Comparison of ENCODE assay signal across 28 cellular contexts in genomic region chr18:7548226-7548625, GRCh38.
"Had no signal": no experiment of that assay in that cellular context is flagged by ENCODE, and none has a peak within 500 bp of the region (broad histone marks: within the 10 kb centered on the region; RNA-seq: fewer than 3 reads in every experiment).

No MANE protein-coding gene starts in this region.

- H3K4me2 ChIP-seq: hepatocyte had no signal

- H3K36me3 ChIP-seq: adrenal gland, heart right ventricle had no signal

- H3K4me1 ChIP-seq: adrenal gland, body of pancreas had no signal

- H3K27ac ChIP-seq: adrenal gland, body of pancreas, heart right ventricle, hepatocyte had no signal

- DNase-seq: activated CD4-positive, alpha-beta memory T cell treated with anti-CD3 and anti-CD28 coated beads, Interleukin-2, amount 10 ng/mL, durations not matched to agents 7 days and 5 days; activated CD4-positive, alpha-beta T cell treated with anti-CD3 and anti-CD28 coated beads for 36 hours; activated CD4-positive, alpha-beta T cell treated with anti-CD3 and anti-CD28 coated beads, Interleukin-2, amount 10 ng/mL, durations not matched to agents 7 days and 5 days; activated CD4-positive, alpha-beta T cell treated with anti-CD3 and anti-CD28 coated beads, Interleukin-2, amount 50 U/mL, for 4 hours; activated CD4-positive, CD25-positive, alpha-beta regulatory T cell; activated CD4-positive, CD25-positive, alpha-beta regulatory T cell treated with anti-CD3 and anti-CD28 coated beads, Interleukin-2, amount 50 U/mL, for 72 hours; activated CD8-positive, alpha-beta memory T cell treated with anti-CD3 and anti-CD28 coated beads, Interleukin-2, amount 50 U/mL, for 48 hours; activated effector memory CD4-positive, alpha-beta T cell treated with Interleukin-2 at 50 U/mL for 16 hours; activated gamma-delta T cell treated with Interleukin-2 at 50 U/mL for 16 hours; activated naive CD4-positive, alpha-beta T cell treated with anti-CD3 and anti-CD28 coated beads for 36 hours; activated naive CD8-positive, alpha-beta T cell treated with anti-CD3 and anti-CD28 coated beads for 36 hours; activated naive CD8-positive, alpha-beta T cell treated with anti-CD3 and anti-CD28 coated beads, Interleukin-2, amount 50 U/mL, for 24 hours; activated T-cell treated with anti-CD3 and anti-CD28 coated beads, Interleukin-2, amount 50 U/mL, for 4 hours; adrenal gland; amygdala; aorta; body of pancreas; cortex of kidney; dermis blood vessel endothelial cell; effector CD4-positive, alpha-beta T cell; heart right ventricle; T-helper 2 cell had no signal

- ATAC-seq: activated CD4-positive, alpha-beta T cell treated with anti-CD3 and anti-CD28 coated beads for 36 hours; activated naive CD8-positive, alpha-beta T cell treated with anti-CD3 and anti-CD28 coated beads, Interleukin-2, amount 50 U/mL, for 24 hours; activated T-cell treated with anti-CD3 and anti-CD28 coated beads, Interleukin-2, amount 50 U/mL, for 4 hours; activated T-helper 17 cell treated with anti-CD3 and anti-CD28 coated beads, Interleukin-2, amount 50 U/mL, for 72 hours; body of pancreas; esophagus mucosa; heart right ventricle had no signal

- H3K4me3 ChIP-seq: adrenal gland, body of pancreas, heart right ventricle, hepatocyte had no signal

- H3K27me3 ChIP-seq: adrenal gland, body of pancreas, heart right ventricle, hepatocyte had no signal

- H3K9me3 ChIP-seq: body of pancreas had no signal

- H2AFZ ChIP-seq: hepatocyte had no signal

- H3K79me2 ChIP-seq: hepatocyte had no signal

- FAIRE-seq: colon, endometrium, frontal cortex had no signal
